Comparison of ENCODE assay signal across 17 cellular contexts in genomic region chr21:25329227-25329626, GRCh38.
DNase-seq lines count a peak whose midpoint lies in the region; ATAC-seq, FAIRE-seq and TF ChIP-seq lines count a peak whose summit lies in the region.
"Had no signal": no experiment of that assay in that cellular context is flagged by ENCODE, and none has a peak within 500 bp of the region (broad histone marks: within the 10 kb centered on the region; RNA-seq: fewer than 3 reads in every experiment).

No MANE protein-coding gene starts in this region.

- DNase-seq in H54 (ENCODE audit: insufficient read length, low spot score) (peak; percentile 20), fibroblast of the aortic adventitia (ENCODE audit: low read depth) (peak; percentile 95), NCI-H2196 (lab: John Stamatoyannopoulos, UW; ENCODE audit: unreplicated experiment) (no peak), midbrain (lab: John Stamatoyannopoulos, UW) (no peak)
- DNase-seq: activated CD4-positive, alpha-beta T cell treated with anti-CD3 and anti-CD28 coated beads, Interleukin-2, amount 10 ng/mL, durations not matched to agents 24 days and 14 days; effector memory CD8-positive, alpha-beta T cell; hippocampal formation; KG1; left ventricle myocardium superior; NCI-H524; Peyer's patch; sigmoid colon had no signal

- H3K4me3 ChIP-seq in fibroblast of the aortic adventitia (ENCODE audit: low read depth, low read length), result no peak overlapping the region
- H3K4me3 ChIP-seq: ascending aorta, Peyer's patch, sigmoid colon had no signal

- ATAC-seq in SK-N-SH treated with all-trans-retinoic acid at 6 μM for 48 hours (peak; percentile 82), HG03469 (IDR thresholded peaks at IDR 0.05; ENCODE audit: unreplicated experiment) (no peak), esophagus mucosa (no peak)
- ATAC-seq: effector memory CD8-positive, alpha-beta T cell; left ventricle myocardium superior had no signal

- FAIRE-seq in H54 (lab: Jason Lieb, UNC), result peak; percentile 95
- FAIRE-seq: D721Med had no signal

- TF ChIP-seq POLR2A in H54 (IDR thresholded peaks at IDR 0.05; ENCODE audit: low read depth, low read length), result no peak

- no peak for TF ChIP-seq CTCF in fibroblast of the aortic adventitia (IDR thresholded peaks at IDR 0.05; ENCODE audit: insufficient read depth, low read length)

TF ChIP-seq in SK-N-SH treated with all-trans-retinoic acid at 6 μM for 48 hours, 23 proteins besides CTCF, POLR2A, EP300 and RAD21:
- TF ChIP-seq TSHZ2 (CRISPR knock-in tag; IDR thresholded peaks at IDR 0.05) (no peak), ZNF8 (CRISPR knock-in tag; IDR thresholded peaks at IDR 0.05) (no peak), CREB5 (CRISPR knock-in tag; IDR thresholded peaks at IDR 0.05; ENCODE audit: low read depth) (peak; percentile 80; the same call in 1 of the 2 replicates), SNAI2 (CRISPR knock-in tag; IDR thresholded peaks at IDR 0.05) (no peak), TOX (CRISPR knock-in tag; IDR thresholded peaks at IDR 0.05; ENCODE audit: borderline replicate concordance) (peak; percentile 60; the same call in 1 of the 2 replicates), GLIS3 (CRISPR knock-in tag; IDR thresholded peaks at IDR 0.05) (no peak), ZC3H10 (CRISPR knock-in tag; IDR thresholded peaks at IDR 0.05) (no peak), BACH2 (CRISPR knock-in tag; IDR thresholded peaks at IDR 0.05; ENCODE audit: borderline replicate concordance) (no peak), PPARA (CRISPR knock-in tag; IDR thresholded peaks at IDR 0.05; ENCODE audit: borderline replicate concordance) (no peak), TCF4 (CRISPR knock-in tag; IDR thresholded peaks at IDR 0.05; ENCODE audit: borderline replicate concordance) (no peak), CSRNP3 (CRISPR knock-in tag; IDR thresholded peaks at IDR 0.05) (no peak), PATZ1 (CRISPR knock-in tag; IDR thresholded peaks at IDR 0.05; ENCODE audit: borderline replicate concordance) (peak; percentile 64; the same call in 1 of the 2 replicates), ZFP30 (CRISPR knock-in tag; IDR thresholded peaks at IDR 0.05) (no peak), CSDC2 (CRISPR knock-in tag; IDR thresholded peaks at IDR 0.05) (no peak), RARB (CRISPR knock-in tag; IDR thresholded peaks at IDR 0.05) (no peak), ISL1 (CRISPR knock-in tag; IDR thresholded peaks at IDR 0.05) (peak; percentile 95), ZFP3 (CRISPR knock-in tag; IDR thresholded peaks at IDR 0.05) (no peak), ZNF70 (CRISPR knock-in tag; IDR thresholded peaks at IDR 0.05) (no peak)

Comparison
In these comparisons a context has a peak if more than half of its experiments do, and no peak if none do; other contexts are left out.
1. DNase-seq: peak in H54 (single experiment) and fibroblast of the aortic adventitia (single experiment); none in NCI-H2196 (single experiment) and midbrain (single experiment).